Comparison of ENCODE assay signal across 8 cellular contexts in the genomic region with DNA sequence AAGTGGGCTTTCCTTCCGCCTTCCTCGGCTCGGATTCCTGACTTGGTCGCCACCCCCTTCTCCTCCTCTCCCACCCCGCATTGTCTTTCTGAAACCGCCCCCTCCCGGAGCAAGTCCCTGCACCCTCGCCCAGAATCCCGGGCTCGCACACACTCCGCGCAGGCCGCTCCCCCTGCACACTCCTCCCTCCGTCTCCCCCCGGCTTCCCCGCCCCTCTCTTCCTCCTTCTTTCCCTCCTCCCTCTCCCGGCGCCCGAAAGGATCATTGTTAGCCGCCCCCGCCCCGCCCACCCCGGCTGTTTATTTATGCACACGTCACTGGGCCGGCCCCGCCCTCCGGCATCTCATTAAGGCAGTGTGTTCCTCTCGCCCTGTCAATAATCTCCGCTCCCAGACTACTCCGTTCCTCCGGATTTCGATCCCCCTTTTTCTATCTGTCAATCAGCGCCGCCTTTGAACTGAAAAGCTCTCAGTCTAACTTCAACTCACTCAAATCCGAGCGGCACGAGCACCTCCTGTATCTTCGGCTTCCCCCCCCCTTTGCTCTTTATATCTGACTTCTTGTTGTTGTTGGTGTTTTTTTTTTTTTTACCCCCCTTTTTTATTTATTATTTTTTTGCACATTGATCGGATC. TPM values are rescaled to one million over a fixed set of nuclear protein-coding genes. Genes with fewer than 3 reads are reported as not detected.
DNase-seq lines count a peak whose midpoint lies in the region; ATAC-seq and TF ChIP-seq lines count a peak whose summit lies in the region.

A gene (plus strand): TSS at position 373 of the 633 bp plus-strand sequence. CDS start 510 bp downstream, outside the sequence.

- H3K9me3 Mint-ChIP-seq in IgD-negative memory B cell: no peaks in the 10 kb centered on the region

- no peak for ATAC-seq in HG02884 (IDR thresholded peaks at IDR 0.05; ENCODE audit: unreplicated experiment)

- peak within 1 kb of the TSS; percentile 81 to 97 (median 90) for H3K4me3 Mint-ChIP-seq in IgD-negative memory B cell

- peak within 1 kb of the TSS; percentile 73 for H3K27ac ChIP-seq in OCI-LY1 (ENCODE audit: low read depth, low read length, poor library complexity, severe bottlenecking)
- H3K27ac ChIP-seq in mesendoderm (ENCODE audit: low read depth, low read length): peak within 1 kb of the TSS; percentile 95

- peaks cover 8 to 21% (median 12%) of the 10 kb centered on the region in 3 donors for H3K4me1 Mint-ChIP-seq in IgD-negative memory B cell

- H2AFZ ChIP-seq in OCI-LY1 (ENCODE audit: low read length): no peak within 1 kb of the TSS

- H3K79me2 ChIP-seq in OCI-LY1 (ENCODE audit: insufficient read depth, low read length) (peaks cover 32% of the 10 kb centered on the region), mesendoderm (ENCODE audit: control insufficient read depth, insufficient read depth, low read length) (peaks cover 23% of the 10 kb centered on the region)

- H3K18ac ChIP-seq in mesendoderm (ENCODE audit: low read length): peak within 1 kb of the TSS; percentile 99

- DNase-seq in GM12865 (ENCODE audit: low read depth): peak; percentile 64
- DNase-seq in activated T-cell treated with anti-CD3 and anti-CD28 coated beads for 48 hours (ENCODE audit: low read depth): peak; percentile 18
- DNase-seq in epithelial cell of esophagus (ENCODE audit: low read depth): peak; percentile 98
- DNase-seq in mesendoderm: peak; percentile 100
- DNase-seq in stimulated activated CD8-positive, alpha-beta memory T cell treated with anti-CD3 and anti-CD28 coated beads, Interleukin-4, amount 100 ng/mL, for 1 hour (ENCODE audit: low read depth in 2 of 2, low spot score in 1 of 2): peak; percentile 25 to 28

- H3K79me1 ChIP-seq in mesendoderm (ENCODE audit: low read length): peaks cover 2% of the 10 kb centered on the region

- peak within 1 kb of the TSS; percentile 34 for H3K23ac ChIP-seq in mesendoderm (ENCODE audit: low read length)

- H3K36me3 ChIP-seq in OCI-LY1 (ENCODE audit: insufficient read depth, low read length): peaks cover 14% of the 10 kb centered on the region; the same call in 1 of the 2 replicates
- H3K36me3 ChIP-seq in mesendoderm (ENCODE audit: control insufficient read depth, insufficient read depth, low read length): no peaks in the 10 kb centered on the region

- peak within 1 kb of the TSS; percentile 79 for H3K4ac ChIP-seq in mesendoderm (ENCODE audit: low read depth, low read length)

- H3K9ac ChIP-seq in OCI-LY1 (ENCODE audit: low read length) (peak within 1 kb of the TSS; percentile 75), mesendoderm (ENCODE audit: low read length) (peak within 1 kb of the TSS; percentile 89)

- TF ChIP-seq CTCF in GM12865 (IDR thresholded peaks at IDR 0.05; ENCODE audit: insufficient read depth, low read depth, low read length, missing control alignments) (no peak), OCI-LY1 (IDR thresholded peaks at IDR 0.05; ENCODE audit: low read length) (no peak), epithelial cell of esophagus (IDR thresholded peaks at IDR 0.05; ENCODE audit: insufficient read depth, low read depth, low read length, missing control alignments) (no peak)

- H3F3A ChIP-seq in OCI-LY1 (ENCODE audit: insufficient read depth, low read length): no peaks in the 10 kb centered on the region

- no peak within 1 kb of the TSS for H2BK15ac ChIP-seq in mesendoderm (replicated peaks; ENCODE audit: low read depth)

- H4K8ac ChIP-seq in mesendoderm (ENCODE audit: low read depth, low read length): peak within 1 kb of the TSS; percentile 98

- H3K4me1 ChIP-seq in OCI-LY1 (ENCODE audit: insufficient read depth, low read length, severe bottlenecking) (peaks cover 46% of the 10 kb centered on the region), mesendoderm (ENCODE audit: control insufficient read depth, low read depth, low read length) (peaks cover 11% of the 10 kb centered on the region)

- H4K20me1 ChIP-seq in OCI-LY1 (ENCODE audit: insufficient read depth, low read length): no peaks in the 10 kb centered on the region

- WGBS in mesendoderm (ENCODE audit: extremely low coverage, insufficient coverage, low lambda C conversion rate): no CpG with 5 or more reads among the region's 39 CpGs

- H4K5ac ChIP-seq in mesendoderm (ENCODE audit: low read length): no peak within 1 kb of the TSS

- H2AK5ac ChIP-seq in mesendoderm (ENCODE audit: low read length): no peak within 1 kb of the TSS

- peak within 1 kb of the TSS; percentile 83 for H3K4me2 ChIP-seq in OCI-LY1 (ENCODE audit: low read length)
- peak within 1 kb of the TSS; percentile 45 for H3K4me2 ChIP-seq in mesendoderm (ENCODE audit: low read length)

- peak within 1 kb of the TSS; percentile 97 for H2BK120ac ChIP-seq in mesendoderm (ENCODE audit: low read depth, low read length)

- H3K4me3 ChIP-seq in GM12865 (ENCODE audit: low read depth, low read length) (peak within 1 kb of the TSS; percentile 50), OCI-LY1 (ENCODE audit: low read depth, low read length, poor library complexity, severe bottlenecking) (peak within 1 kb of the TSS; percentile 71), epithelial cell of esophagus (ENCODE audit: low read length) (peak within 1 kb of the TSS; percentile 71), mesendoderm (ENCODE audit: low read length) (peak within 1 kb of the TSS; percentile 81)

- peaks cover 56% of the 10 kb centered on the region for H3K27me3 Mint-ChIP-seq in IgD-negative memory B cell

- peaks cover 1% of the 10 kb centered on the region for H3K36me3 Mint-ChIP-seq in IgD-negative memory B cell

- no peaks in the 10 kb centered on the region for H3K9me2 ChIP-seq in OCI-LY1 (ENCODE audit: low read depth, low read length)

- H3K27ac Mint-ChIP-seq in IgD-negative memory B cell: no peak within 1 kb of the TSS

- no peaks in the 10 kb centered on the region for H3K27me3 ChIP-seq in OCI-LY1 (ENCODE audit: insufficient read depth, low read length)
- H3K27me3 ChIP-seq in mesendoderm (ENCODE audit: insufficient read depth, low read length, poor library complexity): no peaks in the 10 kb centered on the region

- H2BK5ac ChIP-seq in mesendoderm (ENCODE audit: low read length): peak within 1 kb of the TSS; percentile 10

- peak within 1 kb of the TSS; percentile 80 for H3K56ac ChIP-seq in mesendoderm (ENCODE audit: low read length)

- no peaks in the 10 kb centered on the region for H3K9me3 ChIP-seq in OCI-LY1 (ENCODE audit: low read length)

RNA-seq across cellular contexts. Expression of the gene that starts here (rescaled TPM):
- polyA plus RNA-seq in IgD-negative memory B cell: 0.43 TPM
- 43.5 TPM for polyA plus RNA-seq in mesendoderm (2013, experiment 1 of 2)
- polyA plus RNA-seq in mesendoderm (2013, experiment 2 of 2): 47.0 TPM

Comparison
In these comparisons a context has a peak if more than half of its experiments do, and no peak if none do; other contexts are left out.
1. DNase-seq: peak in every context shown above with its lines; median percentile 100 in mesendoderm; 98 in epithelial cell of esophagus; 64 in GM12865; 26 in stimulated activated CD8-positive, alpha-beta memory T cell treated with anti-CD3 and anti-CD28 coated beads, Interleukin-4, amount 100 ng/mL, for 1 hour; 18 in activated T-cell treated with anti-CD3 and anti-CD28 coated beads for 48 hours.